ENCODE assay signal across 1 cellular context in genomic region chr14:103520657-103521437, GRCh38.
TF ChIP-seq lines count a peak whose summit lies in the region.

No MANE protein-coding gene starts in this region.

TF ChIP-seq in K562, 482 proteins besides CTCF, POLR2A, EP300 and RAD21 (continued from another document and continues in another):
- TF ChIP-seq CHD1 (IDR thresholded peaks at IDR 0.05; ENCODE audit: low read length) = no peak
- no peak for TF ChIP-seq ZNF398 (CRISPR knock-in tag; IDR thresholded peaks at IDR 0.05)
- TF ChIP-seq NFRKB (IDR thresholded peaks at IDR 0.05; ENCODE audit: low read depth) = no peak
- no peak for TF ChIP-seq LCOR (CRISPR knock-in tag; IDR thresholded peaks at IDR 0.05)
- no peak for TF ChIP-seq KLF1 (tag; IDR thresholded peaks at IDR 0.05)
- no peak for TF ChIP-seq ZNF184 (CRISPR knock-in tag; IDR thresholded peaks at IDR 0.05)
- no peak; the same call in 1 of the 2 replicates for TF ChIP-seq MXI1 (IDR thresholded peaks at IDR 0.05; ENCODE audit: low read depth, low read length)
- TF ChIP-seq GTF2F1 (IDR thresholded peaks at IDR 0.05; ENCODE audit: low read depth, low read length) = no peak
- TF ChIP-seq TEAD2 (tag; IDR thresholded peaks at IDR 0.05) = no peak
- no peak for TF ChIP-seq MYBL2 (IDR thresholded peaks at IDR 0.05; ENCODE audit: low read depth)
- TF ChIP-seq MYBL2 (CRISPR knock-in tag; IDR thresholded peaks at IDR 0.05; ENCODE audit: borderline replicate concordance) = no peak
- TF ChIP-seq ZNF436 (CRISPR knock-in tag; IDR thresholded peaks at IDR 0.05) = no peak
- no peak for TF ChIP-seq ZKSCAN3 (CRISPR knock-in tag; IDR thresholded peaks at IDR 0.05)
- TF ChIP-seq GATAD2A (IDR thresholded peaks at IDR 0.05) = peak; percentile 67; the same call in 1 of the 2 replicates
- TF ChIP-seq EGR1 (conservative IDR thresholded peaks at IDR 0.05) = peak; percentile 94
- peak; percentile 78 for TF ChIP-seq ESRRA (IDR thresholded peaks at IDR 0.05; ENCODE audit: borderline replicate concordance, low read depth)
- no peak for TF ChIP-seq PURB (CRISPR knock-in tag; IDR thresholded peaks at IDR 0.05; ENCODE audit: low read depth)
- TF ChIP-seq TRIM24 (IDR thresholded peaks at IDR 0.05) = peak in 1 of 2 experiments; percentile 47; a peak in 2 of 4 replicates
- TF ChIP-seq ZSCAN29 (IDR thresholded peaks at IDR 0.05) = no peak
- no peak for TF ChIP-seq ZNF384 (IDR thresholded peaks at IDR 0.05; ENCODE audit: low read depth, low read length)
- 0 out of 2 replicates have a peak, but pooled peaks have one; percentile 35 for TF ChIP-seq XRCC5 (IDR thresholded peaks at IDR 0.05; ENCODE audit: low read depth, low read length)
- no peak for TF ChIP-seq PRMT5 (CRISPR knock-in tag; IDR thresholded peaks at IDR 0.05)
- no peak for TF ChIP-seq THAP7 (CRISPR knock-in tag; IDR thresholded peaks at IDR 0.05)
- no peak for TF ChIP-seq KDM4B (IDR thresholded peaks at IDR 0.05; ENCODE audit: borderline replicate concordance in 2 of 2, low read depth in 1 of 2)
- TF ChIP-seq JUNB (CRISPR knock-in tag; conservative IDR thresholded peaks at IDR 0.05) = no peak
- TF ChIP-seq, protein P1, sequence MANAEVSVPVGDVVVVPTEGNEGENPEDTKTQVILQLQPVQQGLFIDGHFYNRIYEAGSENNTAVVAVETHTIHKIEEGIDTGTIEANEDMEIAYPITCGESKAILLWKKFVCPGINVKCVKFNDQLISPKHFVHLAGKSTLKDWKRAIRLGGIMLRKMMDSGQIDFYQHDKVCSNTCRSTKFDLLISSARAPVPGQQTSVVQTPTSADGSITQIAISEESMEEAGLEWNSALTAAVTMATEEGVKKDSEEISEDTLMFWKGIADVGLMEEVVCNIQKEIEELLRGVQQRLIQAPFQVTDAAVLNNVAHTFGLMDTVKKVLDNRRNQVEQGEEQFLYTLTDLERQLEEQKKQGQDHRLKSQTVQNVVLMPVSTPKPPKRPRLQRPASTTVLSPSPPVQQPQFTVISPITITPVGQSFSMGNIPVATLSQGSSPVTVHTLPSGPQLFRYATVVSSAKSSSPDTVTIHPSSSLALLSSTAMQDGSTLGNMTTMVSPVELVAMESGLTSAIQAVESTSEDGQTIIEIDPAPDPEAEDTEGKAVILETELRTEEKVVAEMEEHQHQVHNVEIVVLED (CRISPR knock-in tag; IDR thresholded peaks at IDR 0.05) = peak; percentile 69
- no peak for TF ChIP-seq SMARCB1 (IDR thresholded peaks at IDR 0.05; ENCODE audit: insufficient read length, low read depth)
- TF ChIP-seq, protein P2, sequence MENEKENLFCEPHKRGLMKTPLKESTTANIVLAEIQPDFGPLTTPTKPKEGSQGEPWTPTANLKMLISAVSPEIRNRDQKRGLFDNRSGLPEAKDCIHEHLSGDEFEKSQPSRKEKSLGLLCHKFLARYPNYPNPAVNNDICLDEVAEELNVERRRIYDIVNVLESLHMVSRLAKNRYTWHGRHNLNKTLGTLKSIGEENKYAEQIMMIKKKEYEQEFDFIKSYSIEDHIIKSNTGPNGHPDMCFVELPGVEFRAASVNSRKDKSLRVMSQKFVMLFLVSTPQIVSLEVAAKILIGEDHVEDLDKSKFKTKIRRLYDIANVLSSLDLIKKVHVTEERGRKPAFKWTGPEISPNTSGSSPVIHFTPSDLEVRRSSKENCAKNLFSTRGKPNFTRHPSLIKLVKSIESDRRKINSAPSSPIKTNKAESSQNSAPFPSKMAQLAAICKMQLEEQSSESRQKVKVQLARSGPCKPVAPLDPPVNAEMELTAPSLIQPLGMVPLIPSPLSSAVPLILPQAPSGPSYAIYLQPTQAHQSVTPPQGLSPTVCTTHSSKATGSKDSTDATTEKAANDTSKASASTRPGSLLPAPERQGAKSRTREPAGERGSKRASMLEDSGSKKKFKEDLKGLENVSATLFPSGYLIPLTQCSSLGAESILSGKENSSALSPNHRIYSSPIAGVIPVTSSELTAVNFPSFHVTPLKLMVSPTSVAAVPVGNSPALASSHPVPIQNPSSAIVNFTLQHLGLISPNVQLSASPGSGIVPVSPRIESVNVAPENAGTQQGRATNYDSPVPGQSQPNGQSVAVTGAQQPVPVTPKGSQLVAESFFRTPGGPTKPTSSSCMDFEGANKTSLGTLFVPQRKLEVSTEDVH (IDR thresholded peaks at IDR 0.05; ENCODE audit: low read depth, partially characterized antibody) = no peak
- no peak for TF ChIP-seq THRAP3 (IDR thresholded peaks at IDR 0.05; ENCODE audit: borderline replicate concordance)
- TF ChIP-seq ZNF589 (CRISPR knock-in tag; IDR thresholded peaks at IDR 0.05; ENCODE audit: low read depth) = no peak
- peak; percentile 78 for TF ChIP-seq HMGN3 (IDR thresholded peaks at IDR 0.05; ENCODE audit: borderline replicate concordance, extremely low read depth, insufficient read length, low read depth, low read length)
- TF ChIP-seq ZNF41 (CRISPR knock-in tag; conservative IDR thresholded peaks at IDR 0.05) = no peak
- no peak for TF ChIP-seq HIVEP1 (CRISPR knock-in tag; IDR thresholded peaks at IDR 0.05)
- no peak for TF ChIP-seq ZNF140 (CRISPR knock-in tag; IDR thresholded peaks at IDR 0.05)
- peak; percentile 81 for TF ChIP-seq L3MBTL2 (IDR thresholded peaks at IDR 0.05)
- no peak for TF ChIP-seq SNIP1 (IDR thresholded peaks at IDR 0.05; ENCODE audit: low read depth)
- no peak for TF ChIP-seq SRSF7 (optimal IDR thresholded peaks at IDR 0.05; ENCODE audit: low read depth, low read length)
- TF ChIP-seq PHF8 (IDR thresholded peaks at IDR 0.05; ENCODE audit: borderline replicate concordance, low read length) = peak; percentile 54; the same call in 1 of the 2 replicates
- TF ChIP-seq RFX7 (CRISPR knock-in tag; IDR thresholded peaks at IDR 0.05) = no peak
- no peak for TF ChIP-seq XRCC3 (IDR thresholded peaks at IDR 0.05)
- no peak for TF ChIP-seq ZZZ3 (IDR thresholded peaks at IDR 0.05)
- peak in 1 of 2 experiments; percentile 78; a peak in 2 of 4 replicates for TF ChIP-seq TEAD1 (CRISPR knock-in tag; IDR thresholded peaks at IDR 0.05)
- no peak for TF ChIP-seq NR4A1 (CRISPR knock-in tag; IDR thresholded peaks at IDR 0.05)
- no peak for TF ChIP-seq NR4A1 (tag; IDR thresholded peaks at IDR 0.05)
- peak; percentile 98 to 100 for TF ChIP-seq MAZ (CRISPR knock-in tag; conservative IDR thresholded peaks at IDR 0.05 in 1 of 2, IDR thresholded peaks at IDR 0.05 in 1 of 2)
- TF ChIP-seq, protein P3, sequence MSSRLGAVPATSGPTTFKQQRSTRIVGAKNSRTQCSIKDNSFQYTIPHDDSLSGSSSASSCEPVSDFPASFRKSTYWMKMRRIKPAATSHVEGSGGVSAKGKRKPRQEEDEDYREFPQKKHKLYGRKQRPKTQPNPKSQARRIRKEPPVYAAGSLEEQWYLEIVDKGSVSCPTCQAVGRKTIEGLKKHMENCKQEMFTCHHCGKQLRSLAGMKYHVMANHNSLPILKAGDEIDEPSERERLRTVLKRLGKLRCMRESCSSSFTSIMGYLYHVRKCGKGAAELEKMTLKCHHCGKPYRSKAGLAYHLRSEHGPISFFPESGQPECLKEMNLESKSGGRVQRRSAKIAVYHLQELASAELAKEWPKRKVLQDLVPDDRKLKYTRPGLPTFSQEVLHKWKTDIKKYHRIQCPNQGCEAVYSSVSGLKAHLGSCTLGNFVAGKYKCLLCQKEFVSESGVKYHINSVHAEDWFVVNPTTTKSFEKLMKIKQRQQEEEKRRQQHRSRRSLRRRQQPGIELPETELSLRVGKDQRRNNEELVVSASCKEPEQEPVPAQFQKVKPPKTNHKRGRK (tag; IDR thresholded peaks at IDR 0.05) = no peak
- no peak for TF ChIP-seq FOS (IDR thresholded peaks at IDR 0.05; ENCODE audit: extremely low read depth, insufficient read length)
- TF ChIP-seq ZBTB7A (IDR thresholded peaks at IDR 0.05; ENCODE audit: borderline replicate concordance, control insufficient read depth, low read depth, low read length) = peak; percentile 83; the same call in 1 of the 2 replicates
- TF ChIP-seq ZEB2 (IDR thresholded peaks at IDR 0.05) = no peak
- TF ChIP-seq DDX20 (tag; IDR thresholded peaks at IDR 0.05; ENCODE audit: low read depth) = no peak
- TF ChIP-seq, protein P4, sequence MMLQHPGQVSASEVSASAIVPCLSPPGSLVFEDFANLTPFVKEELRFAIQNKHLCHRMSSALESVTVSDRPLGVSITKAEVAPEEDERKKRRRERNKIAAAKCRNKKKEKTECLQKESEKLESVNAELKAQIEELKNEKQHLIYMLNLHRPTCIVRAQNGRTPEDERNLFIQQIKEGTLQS (IDR thresholded peaks at IDR 0.05) = no peak
- TF ChIP-seq, protein P4 (CRISPR knock-in tag; conservative IDR thresholded peaks at IDR 0.05) = no peak
- TF ChIP-seq CC2D1A (IDR thresholded peaks at IDR 0.05) = no peak
- TF ChIP-seq SNRNP70 (optimal IDR thresholded peaks at IDR 0.05; ENCODE audit: low read depth, low read length) = no peak
- TF ChIP-seq FOXK2 (conservative IDR thresholded peaks at IDR 0.05 in 1 of 2, IDR thresholded peaks at IDR 0.05 in 1 of 2; ENCODE audit: low read depth in 2 of 2) = no peak
- peak; percentile 10 for TF ChIP-seq KDM5B (IDR thresholded peaks at IDR 0.05; ENCODE audit: insufficient replicate concordance, low read depth, low read length)
- peak; percentile 22; the same call in 1 of the 2 replicates for TF ChIP-seq MTA1 (IDR thresholded peaks at IDR 0.05; ENCODE audit: borderline replicate concordance)
- no peak for TF ChIP-seq ZNF133 (CRISPR knock-in tag; IDR thresholded peaks at IDR 0.05)
- TF ChIP-seq SMC3 (conservative IDR thresholded peaks at IDR 0.05; ENCODE audit: insufficient read depth, low read depth, low read length) = 0 out of 2 replicates have a peak, but pooled peaks have one; percentile 27
- TF ChIP-seq MNT (conservative IDR thresholded peaks at IDR 0.05) = peak; percentile 59 to 73
- TF ChIP-seq, protein P5, sequence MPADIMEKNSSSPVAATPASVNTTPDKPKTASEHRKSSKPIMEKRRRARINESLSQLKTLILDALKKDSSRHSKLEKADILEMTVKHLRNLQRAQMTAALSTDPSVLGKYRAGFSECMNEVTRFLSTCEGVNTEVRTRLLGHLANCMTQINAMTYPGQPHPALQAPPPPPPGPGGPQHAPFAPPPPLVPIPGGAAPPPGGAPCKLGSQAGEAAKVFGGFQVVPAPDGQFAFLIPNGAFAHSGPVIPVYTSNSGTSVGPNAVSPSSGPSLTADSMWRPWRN (IDR thresholded peaks at IDR 0.05; ENCODE audit: low read depth) = peak; percentile 94
- TF ChIP-seq, protein P6, sequence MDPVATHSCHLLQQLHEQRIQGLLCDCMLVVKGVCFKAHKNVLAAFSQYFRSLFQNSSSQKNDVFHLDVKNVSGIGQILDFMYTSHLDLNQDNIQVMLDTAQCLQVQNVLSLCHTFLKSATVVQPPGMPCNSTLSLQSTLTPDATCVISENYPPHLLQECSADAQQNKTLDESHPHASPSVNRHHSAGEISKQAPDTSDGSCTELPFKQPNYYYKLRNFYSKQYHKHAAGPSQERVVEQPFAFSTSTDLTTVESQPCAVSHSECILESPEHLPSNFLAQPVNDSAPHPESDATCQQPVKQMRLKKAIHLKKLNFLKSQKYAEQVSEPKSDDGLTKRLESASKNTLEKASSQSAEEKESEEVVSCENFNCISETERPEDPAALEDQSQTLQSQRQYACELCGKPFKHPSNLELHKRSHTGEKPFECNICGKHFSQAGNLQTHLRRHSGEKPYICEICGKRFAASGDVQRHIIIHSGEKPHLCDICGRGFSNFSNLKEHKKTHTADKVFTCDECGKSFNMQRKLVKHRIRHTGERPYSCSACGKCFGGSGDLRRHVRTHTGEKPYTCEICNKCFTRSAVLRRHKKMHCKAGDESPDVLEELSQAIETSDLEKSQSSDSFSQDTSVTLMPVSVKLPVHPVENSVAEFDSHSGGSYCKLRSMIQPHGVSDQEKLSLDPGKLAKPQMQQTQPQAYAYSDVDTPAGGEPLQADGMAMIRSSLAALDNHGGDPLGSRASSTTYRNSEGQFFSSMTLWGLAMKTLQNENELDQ (CRISPR knock-in tag; IDR thresholded peaks at IDR 0.05; ENCODE audit: borderline replicate concordance) = no peak
- TF ChIP-seq, protein P7, sequence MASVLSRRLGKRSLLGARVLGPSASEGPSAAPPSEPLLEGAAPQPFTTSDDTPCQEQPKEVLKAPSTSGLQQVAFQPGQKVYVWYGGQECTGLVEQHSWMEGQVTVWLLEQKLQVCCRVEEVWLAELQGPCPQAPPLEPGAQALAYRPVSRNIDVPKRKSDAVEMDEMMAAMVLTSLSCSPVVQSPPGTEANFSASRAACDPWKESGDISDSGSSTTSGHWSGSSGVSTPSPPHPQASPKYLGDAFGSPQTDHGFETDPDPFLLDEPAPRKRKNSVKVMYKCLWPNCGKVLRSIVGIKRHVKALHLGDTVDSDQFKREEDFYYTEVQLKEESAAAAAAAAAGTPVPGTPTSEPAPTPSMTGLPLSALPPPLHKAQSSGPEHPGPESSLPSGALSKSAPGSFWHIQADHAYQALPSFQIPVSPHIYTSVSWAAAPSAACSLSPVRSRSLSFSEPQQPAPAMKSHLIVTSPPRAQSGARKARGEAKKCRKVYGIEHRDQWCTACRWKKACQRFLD (CRISPR knock-in tag; IDR thresholded peaks at IDR 0.05) = no peak
